ENCODE assay signal across 8 cellular contexts in genomic region chr19:10430505-10431253, GRCh38. TPM values are rescaled to one million over a fixed set of nuclear protein-coding genes. Genes with fewer than 3 reads are reported as not detected.
A peak's percentile ranks its signal among the peaks of the same experiment; 100 is the strongest.
DNase-seq lines count a peak whose midpoint lies in the region; ATAC-seq and TF ChIP-seq lines count a peak whose summit lies in the region.

No MANE protein-coding gene starts in this region.

- peak overlapping the region; percentile 56 to 68 for H3K4me3 ChIP-seq in right atrium auricular region
- H3K4me3 ChIP-seq in skeletal muscle satellite cell (ENCODE audit: low read length): peak overlapping the region; percentile 78

- ATAC-seq in WTC11 (peak; percentile 26; the same call in 1 of the 2 replicates), GM18868 (IDR thresholded peaks at IDR 0.05; ENCODE audit: unreplicated experiment) (no peak), HG02588 (IDR thresholded peaks at IDR 0.05; ENCODE audit: unreplicated experiment) (no peak)

- TF ChIP-seq CTCF in WTC11 (IDR thresholded peaks at IDR 0.05) (no peak), right atrium auricular region (IDR thresholded peaks at IDR 0.05) (no peak)

- POLR2A ChIA-PET in WTC11 (lab: Charles Lee): no interaction called here

- peak overlapping the region; percentile 86 for H3K4me2 ChIP-seq in skeletal muscle satellite cell (ENCODE audit: low read length)

- peak overlapping the region; percentile 40 to 64 for H3K27ac ChIP-seq in right atrium auricular region

- H3K4me3 Mint-ChIP-seq in WTC11: peak overlapping the region; percentile 68

- H3K9me3 ChIP-seq in right atrium auricular region (no peaks in the 10 kb centered on the region), skeletal muscle satellite cell (replicated peaks; ENCODE audit: low read length) (no peaks in the 10 kb centered on the region)

- H3K9me3 Mint-ChIP-seq in WTC11: no peaks in the 10 kb centered on the region

- H3K4me1 Mint-ChIP-seq in WTC11: peaks cover 16% of the 10 kb centered on the region

- H3K4me1 ChIP-seq in right atrium auricular region: peaks cover 0 to 30% of the 10 kb centered on the region in 2 donors
- peaks cover 17% of the 10 kb centered on the region for H3K4me1 ChIP-seq in skeletal muscle satellite cell (ENCODE audit: control insufficient read depth, insufficient read depth, low read length)

- H3K27ac Mint-ChIP-seq in WTC11: no peak overlapping the region

- peaks cover 77% of the 10 kb centered on the region for H3K27me3 Mint-ChIP-seq in WTC11 (ENCODE audit: low read depth)

- DNase-seq in 8988T: peak; percentile 49
- peak; percentile 36 for DNase-seq in WTC11 (ENCODE audit: low spot score)
- DNase-seq in right atrium auricular region (ENCODE audit: low spot score): no peak
- DNase-seq in ecto neural progenitor cell (ENCODE audit: low spot score): no peak

- H3K36me3 Mint-ChIP-seq in WTC11: no peaks in the 10 kb centered on the region

- TF ChIP-seq POLR2A in GM18526 (IDR thresholded peaks at IDR 0.05; ENCODE audit: extremely low read depth, insufficient read length): peak; percentile 36

- no peaks in the 10 kb centered on the region for H3K36me3 ChIP-seq in right atrium auricular region
- H3K36me3 ChIP-seq in skeletal muscle satellite cell (ENCODE audit: insufficient read depth, low read length): no peaks in the 10 kb centered on the region

- CTCF ChIA-PET in WTC11 (lab: Charles Lee): interaction anchor here (2.5 to 9.4 kb wide), 2 partner anchors 10 to 14 kb away, joined by 8 to 69 read pairs; partner anchors contain the start of gene PDE4A

- H3K27me3 ChIP-seq in right atrium auricular region: no peaks in the 10 kb centered on the region
- H3K27me3 ChIP-seq in skeletal muscle satellite cell (ENCODE audit: control insufficient read depth, insufficient read depth, low read length): peaks cover 9% of the 10 kb centered on the region

- H3K9ac ChIP-seq in skeletal muscle satellite cell (ENCODE audit: low read depth, low read length): peak overlapping the region; percentile 79

TF ChIP-seq in WTC11, 78 proteins besides CTCF, POLR2A, EP300 and RAD21 (continues in another document):
- no peak for TF ChIP-seq ZNF671 (CRISPR knock-in tag; IDR thresholded peaks at IDR 0.05)
- TF ChIP-seq ZNF138 (CRISPR knock-in tag; conservative IDR thresholded peaks at IDR 0.05): no peak
- TF ChIP-seq ZSCAN18 (CRISPR knock-in tag; IDR thresholded peaks at IDR 0.05): no peak
- TF ChIP-seq E2F5 (CRISPR knock-in tag; IDR thresholded peaks at IDR 0.05): no peak
- no peak for TF ChIP-seq AR (CRISPR knock-in tag; IDR thresholded peaks at IDR 0.05)
- TF ChIP-seq STAT6 (CRISPR knock-in tag; conservative IDR thresholded peaks at IDR 0.05; ENCODE audit: low read depth): no peak
- TF ChIP-seq RELA (CRISPR knock-in tag; IDR thresholded peaks at IDR 0.05; ENCODE audit: borderline replicate concordance): no peak
- no peak for TF ChIP-seq ZBTB21 (CRISPR knock-in tag; IDR thresholded peaks at IDR 0.05; ENCODE audit: borderline replicate concordance)
- no peak for TF ChIP-seq HMGXB4 (CRISPR knock-in tag; IDR thresholded peaks at IDR 0.05)
- no peak for TF ChIP-seq IRF2 (CRISPR knock-in tag; IDR thresholded peaks at IDR 0.05; ENCODE audit: borderline replicate concordance, low read depth)
- TF ChIP-seq NR3C1 (CRISPR knock-in tag; conservative IDR thresholded peaks at IDR 0.05; ENCODE audit: low read depth): no peak
- no peak for TF ChIP-seq TEAD4 (CRISPR knock-in tag; IDR thresholded peaks at IDR 0.05)
- no peak for TF ChIP-seq MLX (CRISPR knock-in tag; IDR thresholded peaks at IDR 0.05)

RNA-seq across cellular contexts. Expression of gene PDE4A, which starts 10.3 kb away (rescaled TPM):
- total RNA-seq in WTC11 (2021) (5.3 to 5.9 TPM (median 5.8 TPM) in 3 replicates), right atrium auricular region (1 to 10 TPM; 9.4 to 9.9 TPM)
- total RNA-seq in skeletal muscle satellite cell (2012; rRNA removed): 3.5 and 5.6 TPM in 2 replicates

RNA-seq across cellular contexts. Expression of gene CDC37, which starts 27.3 kb away (rescaled TPM):
- total RNA-seq in WTC11 (2021) (163 to 204 TPM (median 164 TPM) in 3 replicates), right atrium auricular region (100 to 1,000 TPM; 130 to 131 TPM)
- 210 and 249 TPM in 2 replicates for total RNA-seq in skeletal muscle satellite cell (2012; rRNA removed)

RNA-seq across cellular contexts. Expression of gene TYK2, which starts 50.3 kb away (rescaled TPM):
- total RNA-seq in WTC11 (2021) (63.8 to 66.4 TPM (median 65.1 TPM) in 3 replicates), right atrium auricular region (10 to 100 TPM; 31.7 to 58.8 TPM)
- total RNA-seq in skeletal muscle satellite cell (2012; rRNA removed): 65.9 and 74.0 TPM in 2 replicates

Comparison
In these comparisons a context has a peak if more than half of its experiments do, and no peak if none do; other contexts are left out.
1. DNase-seq: peak in 8988T (single experiment) and WTC11 (single experiment); none in right atrium auricular region (single experiment) and ecto neural progenitor cell (single experiment).